ENCODE assay signal across 1 cellular context in the genomic region with DNA sequence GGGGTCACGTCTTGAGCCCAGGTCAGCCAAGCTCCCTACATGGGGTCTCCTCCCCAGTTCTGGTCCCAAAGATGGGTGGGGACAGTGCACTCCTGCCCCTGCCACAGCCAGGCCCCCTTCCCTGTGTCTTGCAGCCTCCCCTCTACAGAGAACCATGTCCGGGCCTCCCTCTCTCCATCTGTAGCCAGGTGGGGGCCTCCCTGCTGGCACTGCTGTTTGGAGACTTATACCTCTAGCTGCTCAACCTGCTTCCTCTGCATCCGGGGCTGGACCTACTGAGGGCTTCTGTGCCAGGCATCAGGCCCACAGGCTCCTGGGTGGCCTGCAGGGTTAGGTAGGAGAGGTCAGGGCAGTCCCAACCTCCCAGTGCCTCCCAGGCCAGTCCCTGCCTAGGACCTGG.
TF ChIP-seq lines count a peak whose summit lies in the region.

No MANE protein-coding gene starts in this region.

TF ChIP-seq in H1, 55 proteins besides CTCF, POLR2A, EP300 and RAD21:
- TF ChIP-seq ASH2L (IDR thresholded peaks at IDR 0.05; ENCODE audit: low read length) = no peak
- TF ChIP-seq NRF1 (IDR thresholded peaks at IDR 0.05; ENCODE audit: low read depth, low read length) = no peak
